ENCODE assay signal across 7 cellular contexts in the genomic region with DNA sequence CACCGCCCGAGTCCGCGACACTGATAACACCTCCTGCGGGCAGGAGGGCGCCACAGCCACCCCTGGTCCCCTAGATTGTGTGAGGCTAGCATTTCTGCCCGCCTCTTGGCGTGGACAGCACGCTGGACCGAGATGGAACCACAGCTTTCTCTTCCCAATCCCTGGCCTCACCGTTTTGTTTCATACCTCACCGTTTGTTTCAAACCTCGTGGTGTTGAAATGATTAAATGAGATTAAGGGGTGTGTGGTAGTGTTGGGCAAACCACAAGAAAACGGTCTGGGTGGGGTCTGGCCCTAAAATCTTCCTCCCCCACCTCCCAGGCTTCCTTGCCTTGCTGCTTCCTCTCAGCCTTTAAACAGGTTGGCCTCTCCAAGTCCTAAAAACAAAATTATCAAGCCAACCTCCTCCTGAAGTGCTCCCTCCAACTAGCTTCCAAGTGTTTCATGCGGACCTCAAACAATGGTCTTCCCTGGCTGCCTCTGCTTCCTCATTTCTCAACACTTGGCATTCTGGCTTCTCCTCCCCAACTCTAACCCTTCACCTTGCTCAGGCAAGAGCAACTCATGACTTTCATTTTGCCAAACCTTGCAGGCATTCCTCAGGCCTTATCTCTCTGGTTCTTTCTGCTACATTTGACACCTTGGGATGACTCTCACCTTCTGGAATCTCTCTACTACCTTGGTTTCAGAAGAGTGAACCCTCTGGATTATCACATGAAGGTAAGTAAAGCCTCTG. TPM values are rescaled to one million over a fixed set of nuclear protein-coding genes. Genes with fewer than 3 reads are reported as not detected.
DNase-seq lines count a peak whose midpoint lies in the region; ATAC-seq and TF ChIP-seq lines count a peak whose summit lies in the region.

No MANE protein-coding gene starts in this region.

- H3K9me3 Mint-ChIP-seq in T-helper 1 cell treated with Interleukin-12 subunit alpha and Interleukin-12 subunit beta and Interleukin-4 antibody, amounts not matched to agents 30 μg/mL and 1 μg/mL, for 36 hours = no peaks in the 10 kb centered on the region
- H3K9me3 Mint-ChIP-seq in stimulated activated effector memory CD8-positive, alpha-beta T cell treated with anti-CD3 and anti-CD28 coated beads, Interleukin-12 subunit alpha, Interleukin-12 subunit beta, amount 100 ng/mL, for 72 hours = no peaks in the 10 kb centered on the region

- peak overlapping the region; percentile 95 for H3K27ac ChIP-seq in HL-60 (replicated peaks)

- peak overlapping the region; percentile 78 for H3K4me3 ChIP-seq in HL-60 (replicated peaks; ENCODE audit: insufficient read depth, low read length)
- peak overlapping the region; percentile 86 for H3K4me3 ChIP-seq in fibroblast of villous mesenchyme (ENCODE audit: low read depth, low read length)

- H3K27ac Mint-ChIP-seq in T-helper 1 cell treated with Interleukin-12 subunit alpha and Interleukin-12 subunit beta and Interleukin-4 antibody, amounts not matched to agents 30 μg/mL and 1 μg/mL, for 36 hours = peak overlapping the region; percentile 81
- peak overlapping the region; percentile 95 for H3K27ac Mint-ChIP-seq in stimulated activated effector memory CD8-positive, alpha-beta T cell treated with anti-CD3 and anti-CD28 coated beads, Interleukin-12 subunit alpha, Interleukin-12 subunit beta, amount 100 ng/mL, for 72 hours

- no peaks in the 10 kb centered on the region for H3K27me3 Mint-ChIP-seq in T-helper 1 cell treated with Interleukin-12 subunit alpha and Interleukin-12 subunit beta and Interleukin-4 antibody, amounts not matched to agents 30 μg/mL and 1 μg/mL, for 36 hours (ENCODE audit: low read depth)

- H3K27me3 ChIP-seq in HL-60 (ENCODE audit: insufficient read depth, poor library complexity, severe bottlenecking) = no peaks in the 10 kb centered on the region

- ATAC-seq in stimulated activated effector memory CD8-positive, alpha-beta T cell treated with anti-CD3 and anti-CD28 coated beads, Interleukin-12 subunit alpha, Interleukin-12 subunit beta, amount 100 ng/mL, for 72 hours = no peak

- in situ Hi-C loops in ACHN (cut with HindIII; ENCODE audit: low pct_ligation_motif_present, low pct_unique_long_range_greater_than_20kb, low sequenced_read_pairs) = no loop called here

- H3K36me3 Mint-ChIP-seq in T-helper 1 cell treated with Interleukin-12 subunit alpha and Interleukin-12 subunit beta and Interleukin-4 antibody, amounts not matched to agents 30 μg/mL and 1 μg/mL, for 36 hours (ENCODE audit: low read depth) = peaks cover 20% of the 10 kb centered on the region
- H3K36me3 Mint-ChIP-seq in stimulated activated effector memory CD8-positive, alpha-beta T cell treated with anti-CD3 and anti-CD28 coated beads, Interleukin-12 subunit alpha, Interleukin-12 subunit beta, amount 100 ng/mL, for 72 hours = peaks cover 29% of the 10 kb centered on the region

- peaks cover 41% of the 10 kb centered on the region for H3K4me1 Mint-ChIP-seq in T-helper 1 cell treated with Interleukin-12 subunit alpha and Interleukin-12 subunit beta and Interleukin-4 antibody, amounts not matched to agents 30 μg/mL and 1 μg/mL, for 36 hours (ENCODE audit: low read depth)
- H3K4me1 Mint-ChIP-seq in stimulated activated effector memory CD8-positive, alpha-beta T cell treated with anti-CD3 and anti-CD28 coated beads, Interleukin-12 subunit alpha, Interleukin-12 subunit beta, amount 100 ng/mL, for 72 hours = peaks cover 46% of the 10 kb centered on the region

- TF ChIP-seq CTCF in HL-60 (IDR thresholded peaks at IDR 0.05; ENCODE audit: insufficient read depth, low read length) (no peak), fibroblast of villous mesenchyme (IDR thresholded peaks at IDR 0.05; ENCODE audit: insufficient read depth, low read depth, low read length) (no peak)

- peak overlapping the region; percentile 83 for H3K4me3 Mint-ChIP-seq in T-helper 1 cell treated with Interleukin-12 subunit alpha and Interleukin-12 subunit beta and Interleukin-4 antibody, amounts not matched to agents 30 μg/mL and 1 μg/mL, for 36 hours
- H3K4me3 Mint-ChIP-seq in stimulated activated effector memory CD8-positive, alpha-beta T cell treated with anti-CD3 and anti-CD28 coated beads, Interleukin-12 subunit alpha, Interleukin-12 subunit beta, amount 100 ng/mL, for 72 hours = peak overlapping the region; percentile 88

- DNase-seq in HL-60 (ENCODE audit: low read depth in 1 of 2, low spot score in 1 of 2) = peak; percentile 68 to 85
- DNase-seq in fibroblast of villous mesenchyme (ENCODE audit: low read depth) = no peak
- DNase-seq in stimulated activated effector memory CD8-positive, alpha-beta T cell treated with anti-CD3 and anti-CD28 coated beads, Interleukin-12 subunit alpha, Interleukin-12 subunit beta, amount 100 ng/mL, for 72 hours (ENCODE audit: low spot score in 2 of 2) = no peak
- no peak for DNase-seq in amygdala (lab: John Stamatoyannopoulos, UW)
- no peak for DNase-seq in ACHN
- DNase-seq in midbrain (lab: John Stamatoyannopoulos, UW) = no peak

RNA-seq across cellular contexts. Expression of gene ATP13A3, which starts 1.4 kb away (rescaled TPM):
- total RNA-seq in fibroblast of villous mesenchyme = 190 and 228 TPM in 2 replicates

Comparison
In these comparisons a context has a peak if more than half of its experiments do, and no peak if none do; other contexts are left out.
1. DNase-seq: peak in HL-60 (2 of 2); none in fibroblast of villous mesenchyme (single experiment), stimulated activated effector memory CD8-positive, alpha-beta T cell treated with anti-CD3 and anti-CD28 coated beads, Interleukin-12 subunit alpha, Interleukin-12 subunit beta, amount 100 ng/mL, for 72 hours (0 of 2), amygdala (0 of 56), ACHN (single experiment) and midbrain (single experiment).